Comparison of ENCODE assay signal across 7 cellular contexts in the genomic region with DNA sequence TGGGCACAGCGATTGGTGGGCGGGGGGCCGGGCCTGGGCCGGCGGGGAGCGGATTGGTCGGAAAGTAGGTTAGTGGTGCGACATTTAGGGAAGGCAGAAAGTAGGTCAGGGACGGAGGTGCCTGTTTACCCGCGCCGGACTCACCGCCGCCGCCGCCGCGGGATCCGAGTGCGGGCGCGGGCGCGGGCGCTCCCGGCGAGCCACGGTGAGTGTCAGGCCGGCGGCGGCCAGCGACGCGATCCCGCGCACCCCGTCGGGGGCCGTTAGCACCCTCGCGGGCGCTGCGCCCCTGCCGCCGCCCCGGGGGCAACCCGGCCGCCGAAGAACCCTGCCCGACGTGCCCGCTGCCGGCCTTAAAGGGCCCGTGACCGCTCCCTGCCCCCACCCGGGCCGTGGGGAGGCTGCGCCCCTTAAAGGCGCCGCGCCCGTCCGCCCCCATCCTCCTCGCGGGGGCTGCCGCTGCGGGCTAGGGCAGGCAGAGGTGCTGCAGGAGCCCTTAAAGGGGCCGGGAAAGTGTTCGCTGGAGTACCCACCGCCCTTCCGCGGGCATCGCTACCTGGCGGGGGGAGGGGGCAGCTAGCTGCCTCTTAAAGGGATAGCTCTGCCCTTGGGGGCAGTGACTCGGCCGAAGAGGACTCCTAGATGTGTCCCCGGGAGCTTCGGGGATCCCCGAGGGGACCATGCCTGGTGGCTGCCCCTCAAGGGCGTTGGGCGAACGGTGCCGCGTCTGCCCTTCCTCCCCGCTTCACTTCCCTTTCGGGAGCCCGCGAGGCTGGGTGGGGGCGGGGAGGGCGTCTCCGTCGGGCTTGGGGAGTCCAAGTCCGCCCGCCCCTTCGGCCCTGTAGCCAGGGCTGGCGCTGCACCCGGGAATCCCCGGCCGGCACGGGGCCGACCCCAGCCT. TPM values are rescaled to one million over a fixed set of nuclear protein-coding genes. Genes with fewer than 3 reads are reported as not detected.
DNase-seq lines count a peak whose midpoint lies in the region; ATAC-seq and TF ChIP-seq lines count a peak whose summit lies in the region.

BMAL1 (plus strand) TSS at position 72 of the 901 bp plus-strand sequence. CDS start 76,519 bp downstream, outside the sequence.

- no peaks in the 10 kb centered on the region for H3K9me3 ChIP-seq in osteoblast (ENCODE audit: low read depth, low read length)
- no peaks in the 10 kb centered on the region for H3K9me3 ChIP-seq in upper lobe of right lung

- H3K4me3 Mint-ChIP-seq in activated T-helper 2 cell treated with anti-CD3 and anti-CD28 coated beads, Interferon-gamma antibody, Interleukin-2, Interleukin-4, amounts not matched to agents 10 μg/mL and 5 μg/mL and 100 μg/mL, durations not matched to agents 14 hours and 24 hours and 36 hours (ENCODE audit: low read depth), result peak within 1 kb of the TSS; percentile 98

- peaks cover 26% of the 10 kb centered on the region for H4K20me1 ChIP-seq in osteoblast (ENCODE audit: insufficient read depth, low read length)

- peak; percentile 54 for DNase-seq in OCI-M1 (lab: John Stamatoyannopoulos, UW)
- DNase-seq in activated T-helper 2 cell treated with anti-CD3 and anti-CD28 coated beads, Interferon-gamma antibody, Interleukin-2, Interleukin-4, amounts not matched to agents 10 μg/mL and 5 μg/mL and 100 μg/mL, durations not matched to agents 14 hours and 24 hours and 36 hours (ENCODE audit: low spot score), result peak; percentile 32
- peak in 1 of 2 donors; percentile 32 for DNase-seq in foreskin keratinocyte
- DNase-seq in osteoblast (ENCODE audit: insufficient read length, low spot score, missing footprints), result peak; percentile 84
- DNase-seq in upper lobe of right lung, result peak; percentile 87

- H3K27me3 ChIP-seq in foreskin keratinocyte (no peaks in the 10 kb centered on the region), osteoblast (ENCODE audit: insufficient read depth, low read length) (peaks cover 47% of the 10 kb centered on the region), upper lobe of right lung (no peaks in the 10 kb centered on the region)

- H3K36me3 Mint-ChIP-seq in activated T-helper 2 cell treated with anti-CD3 and anti-CD28 coated beads, Interferon-gamma antibody, Interleukin-2, Interleukin-4, amounts not matched to agents 10 μg/mL and 5 μg/mL and 100 μg/mL, durations not matched to agents 14 hours and 24 hours and 36 hours (ENCODE audit: low read depth), result peaks cover 16% of the 10 kb centered on the region

- no peaks in the 10 kb centered on the region for H3K9me3 Mint-ChIP-seq in activated T-helper 2 cell treated with anti-CD3 and anti-CD28 coated beads, Interferon-gamma antibody, Interleukin-2, Interleukin-4, amounts not matched to agents 10 μg/mL and 5 μg/mL and 100 μg/mL, durations not matched to agents 14 hours and 24 hours and 36 hours

- H3K36me3 ChIP-seq in osteoblast (ENCODE audit: insufficient read depth, low read length), result no peaks in the 10 kb centered on the region
- no peaks in the 10 kb centered on the region for H3K36me3 ChIP-seq in upper lobe of right lung

- H3K27ac ChIP-seq in foreskin keratinocyte (peak within 1 kb of the TSS; percentile 62), osteoblast (ENCODE audit: low read depth, low read length) (peak within 1 kb of the TSS; percentile 67), upper lobe of right lung (peak within 1 kb of the TSS; percentile 77)

- H3K4me3 ChIP-seq in osteoblast (ENCODE audit: insufficient read depth, low read length) (peak within 1 kb of the TSS; percentile 93), upper lobe of right lung (peak within 1 kb of the TSS; percentile 100)

- intact Hi-C loops in activated T-helper 2 cell treated with anti-CD3 and anti-CD28 coated beads, Interferon-gamma antibody, Interleukin-2, Interleukin-4, amounts not matched to agents 10 μg/mL and 5 μg/mL and 100 μg/mL, durations not matched to agents 14 hours and 24 hours and 36 hours (cut with micrococcal nuclease), result loop anchor here (1.0 to 5.0 kb wide), 5 partner anchors 8 to 389 kb away; partner anchors contain the start of genes BTBD10 and FAR1
- intact Hi-C loops in upper lobe of right lung (cut with DNase I), result no loop called here

- peaks cover 50% of the 10 kb centered on the region for H3K27me3 Mint-ChIP-seq in activated T-helper 2 cell treated with anti-CD3 and anti-CD28 coated beads, Interferon-gamma antibody, Interleukin-2, Interleukin-4, amounts not matched to agents 10 μg/mL and 5 μg/mL and 100 μg/mL, durations not matched to agents 14 hours and 24 hours and 36 hours (ENCODE audit: low read depth)

- H3K79me2 ChIP-seq in osteoblast (ENCODE audit: insufficient read depth, low read length), result peaks cover 39% of the 10 kb centered on the region

- peak within 1 kb of the TSS; percentile 100 for H3K4me2 ChIP-seq in osteoblast (ENCODE audit: insufficient read depth, low read length)

- peaks cover 51% of the 10 kb centered on the region for H3K4me1 Mint-ChIP-seq in activated T-helper 2 cell treated with anti-CD3 and anti-CD28 coated beads, Interferon-gamma antibody, Interleukin-2, Interleukin-4, amounts not matched to agents 10 μg/mL and 5 μg/mL and 100 μg/mL, durations not matched to agents 14 hours and 24 hours and 36 hours (ENCODE audit: low read depth)

- TF ChIP-seq CTCF in foreskin keratinocyte (conservative IDR thresholded peaks at IDR 0.05), result no peak
- TF ChIP-seq CTCF in osteoblast (IDR thresholded peaks at IDR 0.05; ENCODE audit: extremely low read depth, low read depth, low read length), result no peak
- no peak for TF ChIP-seq CTCF in upper lobe of right lung (IDR thresholded peaks at IDR 0.05)

- peak within 1 kb of the TSS; percentile 79 for H3K27ac Mint-ChIP-seq in activated T-helper 2 cell treated with anti-CD3 and anti-CD28 coated beads, Interferon-gamma antibody, Interleukin-2, Interleukin-4, amounts not matched to agents 10 μg/mL and 5 μg/mL and 100 μg/mL, durations not matched to agents 14 hours and 24 hours and 36 hours

- H3K4me1 ChIP-seq in foreskin keratinocyte, result peaks cover 4% of the 10 kb centered on the region
- peaks cover 12% of the 10 kb centered on the region for H3K4me1 ChIP-seq in osteoblast (ENCODE audit: insufficient read depth, low read length)
- peaks cover 21% of the 10 kb centered on the region for H3K4me1 ChIP-seq in upper lobe of right lung

- H2AFZ ChIP-seq in osteoblast (ENCODE audit: low read length), result peak within 1 kb of the TSS; percentile 98

- ATAC-seq in GM18519 (IDR thresholded peaks at IDR 0.05; ENCODE audit: low FRiP score, unreplicated experiment) (peak; percentile 8), HG02610 (IDR thresholded peaks at IDR 0.05; ENCODE audit: unreplicated experiment) (peak; percentile 20), foreskin keratinocyte (peak; percentile 16), upper lobe of right lung (peak; percentile 31)

RNA-seq across cellular contexts. Expression of gene BMAL1, which starts in this region (rescaled TPM):
- total RNA-seq in activated T-helper 2 cell treated with anti-CD3 and anti-CD28 coated beads, Interferon-gamma antibody, Interleukin-2, Interleukin-4, amounts not matched to agents 10 μg/mL and 5 μg/mL and 100 μg/mL, durations not matched to agents 14 hours and 24 hours and 36 hours, result 17.9 and 21.1 TPM in 2 replicates
- 17.6 and 28.7 TPM in 2 replicates for total RNA-seq in foreskin keratinocyte
- polyA plus RNA-seq in foreskin keratinocyte, result 12.1 and 16.6 TPM in 2 replicates
- 8.5 and 13.0 TPM in 2 replicates for total RNA-seq in osteoblast
- total RNA-seq in upper lobe of right lung, result 18.8 TPM
